In genomic region chr18:52069201-52069600, GRCh38 we compare ENCODE assay signal across 21 cellular contexts.
A peak's percentile ranks its signal among the peaks of the same experiment; 100 is the strongest.
DNase-seq lines count a peak whose midpoint lies in the region; TF ChIP-seq lines count a peak whose summit lies in the region.
"Had no signal": no experiment of that assay in that cellular context is flagged by ENCODE, and none has a peak within 500 bp of the region (broad histone marks: within the 10 kb centered on the region; RNA-seq: fewer than 3 reads in every experiment).

No MANE protein-coding gene starts in this region.

- no peak overlapping the region for H3K4me3 ChIP-seq in hepatocyte
- H3K4me3 ChIP-seq: SK-N-MC had no signal

- H3K36me3 ChIP-seq in hepatocyte (replicated peaks; ENCODE audit: insufficient read depth, low read depth), result no peaks in the 10 kb centered on the region

- H3K27ac ChIP-seq in hepatocyte, result peak overlapping the region; percentile 88
- H3K27ac ChIP-seq: C4-2B, SK-N-MC had no signal

- H3K9me2 ChIP-seq in hepatocyte (replicated peaks; ENCODE audit: insufficient read depth), result no peaks in the 10 kb centered on the region

- H3K4me1 ChIP-seq in hepatocyte (ENCODE audit: insufficient read depth), result peaks cover 4% of the 10 kb centered on the region

- no peaks in the 10 kb centered on the region for H4K20me1 ChIP-seq in hepatocyte (ENCODE audit: insufficient read depth, poor library complexity, severe bottlenecking)

- H3K9me3 ChIP-seq in hepatocyte (ENCODE audit: low read depth), result peaks cover 8% of the 10 kb centered on the region

- H3K27me3 ChIP-seq in hepatocyte, result no peaks in the 10 kb centered on the region

- H3K79me2 ChIP-seq in hepatocyte, result no peaks in the 10 kb centered on the region

- no peak overlapping the region for H2AFZ ChIP-seq in hepatocyte

- 34% methylated on average over 2 of the region's 2 CpGs for WGBS in hepatocyte (ENCODE audit: low lambda C conversion rate, missing lambda C conversion rate)

- peak overlapping the region; percentile 3 for H3K4me2 ChIP-seq in hepatocyte

- no peak for TF ChIP-seq CTCF in hepatocyte (IDR thresholded peaks at IDR 0.05; ENCODE audit: poor library complexity)

- DNase-seq in COR-L47 (lab: John Stamatoyannopoulos, UW) (peak; percentile 2), NCI-H1417 (lab: John Stamatoyannopoulos, UW) (peak in 2 of 3 experiments; percentile 34 to 92), NCI-H748 treated with DMSO at 0.1 percent for 48 hours (lab: John Stamatoyannopoulos, UW) (peak; percentile 55), hepatocyte (ENCODE audit: low spot score) (no peak), NCI-H524 treated with DMSO at 0.1 percent for 48 hours (lab: John Stamatoyannopoulos, UW) (no peak), AG08396 (ENCODE audit: low spot score) (no peak), H4 (ENCODE audit: low spot score) (no peak), DMS53 (lab: John Stamatoyannopoulos, UW) (no peak)
- DNase-seq: Calu3; CD8-positive, alpha-beta T cell; DND-41; NCI-H1048; NCI-H1694; NCI-H2029 treated with DMSO at 0.1 percent for 48 hours; NCI-H2171 treated with DMSO at 0.1 percent for 48 hours; NCI-H345; NCI-H510A treated with DMSO at 0.1 percent for 48 hours; SIG-M5; T-helper 9 cell had no signal

Comparison
In these comparisons a context has a peak if more than half of its experiments do, and no peak if none do; other contexts are left out.
1. DNase-seq: peak in COR-L47 (single experiment), NCI-H1417 (2 of 3) and NCI-H748 treated with DMSO at 0.1 percent for 48 hours (single experiment); none in hepatocyte (single experiment), NCI-H524 treated with DMSO at 0.1 percent for 48 hours (single experiment), AG08396 (single experiment), H4 (single experiment) and DMS53 (single experiment).